ENCODE assay signal across 9 cellular contexts in the genomic region with DNA sequence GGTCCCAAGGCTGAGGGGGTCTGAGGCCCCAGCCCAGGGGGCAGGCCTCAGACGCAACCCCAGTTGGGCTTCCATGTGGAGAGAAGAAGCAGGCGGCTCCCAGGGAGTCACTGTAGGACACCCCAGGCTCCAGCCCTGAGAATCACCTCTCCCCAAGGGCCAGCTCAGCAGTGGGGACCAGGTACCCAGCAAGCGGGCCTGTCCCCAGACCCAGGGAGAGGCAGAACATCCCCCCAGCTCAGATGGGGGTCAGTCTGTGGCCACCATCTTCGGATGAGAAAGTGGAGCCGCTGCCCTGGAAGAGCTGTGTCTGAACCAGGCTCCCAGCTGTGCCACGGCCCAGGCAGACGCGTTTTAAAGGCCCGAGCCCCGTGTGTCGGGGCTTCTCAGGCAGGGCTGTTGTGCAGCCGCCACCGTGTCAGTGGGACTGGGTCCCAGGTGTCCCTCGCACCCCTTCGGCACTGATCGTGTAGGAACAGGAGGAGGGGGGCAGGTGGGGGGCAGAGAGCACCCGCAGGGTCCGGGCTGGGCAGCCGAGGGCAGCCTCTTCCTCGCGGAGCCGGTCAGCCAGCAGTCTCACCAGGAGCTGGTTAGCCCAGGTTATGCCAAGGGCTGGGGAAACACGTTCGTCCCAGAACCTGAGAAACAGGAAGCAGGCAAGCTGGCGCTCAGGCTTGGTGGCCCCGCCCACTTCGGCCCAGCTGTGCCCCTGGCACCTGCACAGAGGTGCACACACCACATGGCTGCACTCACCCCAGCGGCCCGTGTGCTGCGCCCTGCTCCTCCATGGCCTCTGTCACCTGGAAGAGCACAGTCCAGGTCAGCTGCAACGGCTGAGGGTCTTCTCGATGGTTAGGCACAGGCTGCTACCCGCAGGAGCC. TPM values are rescaled to one million over a fixed set of nuclear protein-coding genes. Genes with fewer than 3 reads are reported as not detected.
DNase-seq lines count a peak whose midpoint lies in the region; ATAC-seq and TF ChIP-seq lines count a peak whose summit lies in the region.
"Had no signal": no experiment of that assay in that cellular context is flagged by ENCODE, and none has a peak within 500 bp of the region (broad histone marks: within the 10 kb centered on the region; RNA-seq: fewer than 3 reads in every experiment).

No MANE protein-coding gene starts in this region.

- no peaks in the 10 kb centered on the region for H3K27me3 Mint-ChIP-seq in stimulated activated naive B cell treated with anti-CD40 and anti-IgM and Interleukin-4, amounts not matched to agents 10 μg/mL and 1 μg/mL and 100 μg/mL, for 72 hours

- peaks cover 45 to 82% of the 10 kb centered on the region in 2 donors for H3K4me1 Mint-ChIP-seq in stimulated activated naive B cell treated with anti-CD40 and anti-IgM and Interleukin-4, amounts not matched to agents 10 μg/mL and 1 μg/mL and 100 μg/mL, for 72 hours

- intact Hi-C loops in heart right ventricle (cut with DNase I), result no loop called here

- H3K4me3 Mint-ChIP-seq in stimulated activated naive B cell treated with anti-CD40 and anti-IgM and Interleukin-4, amounts not matched to agents 10 μg/mL and 1 μg/mL and 100 μg/mL, for 72 hours, result no peak overlapping the region

- H3K27me3 ChIP-seq in H7 (ENCODE audit: control insufficient read depth, insufficient read depth, low read length) (no peaks in the 10 kb centered on the region), Peyer's patch (no peaks in the 10 kb centered on the region), heart right ventricle (no peaks in the 10 kb centered on the region)

- peak overlapping the region in 2 of 4 donors; percentile 47 to 48 for H3K27ac ChIP-seq in Peyer's patch
- H3K27ac ChIP-seq in heart right ventricle, result peak overlapping the region in 7 of 10 donors; percentile 2 to 62 (median 54)

- TF ChIP-seq CTCF in Peyer's patch (IDR thresholded peaks at IDR 0.05) (no peak), heart right ventricle (IDR thresholded peaks at IDR 0.05) (no peak), GM10266 (IDR thresholded peaks at IDR 0.05; ENCODE audit: control insufficient read depth, insufficient read depth, low read depth, missing control alignments) (no peak)

- no peak for TF ChIP-seq POLR2A in Peyer's patch (IDR thresholded peaks at IDR 0.05)

- peaks cover 0 to 33% (median 9%) of the 10 kb centered on the region in 4 donors for H3K4me1 ChIP-seq in Peyer's patch
- H3K4me1 ChIP-seq in heart right ventricle, result peaks cover 23 to 85% (median 63%) of the 10 kb centered on the region in 9 donors

- DNase-seq in H7, result peak; percentile 73
- DNase-seq in Peyer's patch, result peak; percentile 66 to 82 (median 76)
- DNase-seq in heart right ventricle, result no peak
- no peak for DNase-seq in stimulated activated naive B cell treated with anti-CD40 and anti-IgM and Interleukin-4, amounts not matched to agents 10 μg/mL and 1 μg/mL and 100 μg/mL, for 72 hours
- no peak for DNase-seq in GM10266 (ENCODE audit: extremely low spot score)
- DNase-seq in stimulated activated CD4-positive, alpha-beta T cell treated with anti-CD3 and anti-CD28 coated beads, Interleukin-4, amount 100 ng/mL, for 1 hour, result no peak
- no peak for DNase-seq in SHP77 (lab: John Stamatoyannopoulos, UW)
- DNase-seq: activated T-cell treated with anti-CD3 and anti-CD28 coated beads, Interleukin-2, amount 50 U/mL, for 1 hour; SK-N-SH had no signal

- H3K4me3 ChIP-seq in H7 (ENCODE audit: insufficient read depth, low read depth, low read length) (no peak overlapping the region), Peyer's patch (no peak overlapping the region), heart right ventricle (no peak overlapping the region)

- peaks cover 42 to 44% of the 10 kb centered on the region in 2 donors for H3K36me3 Mint-ChIP-seq in stimulated activated naive B cell treated with anti-CD40 and anti-IgM and Interleukin-4, amounts not matched to agents 10 μg/mL and 1 μg/mL and 100 μg/mL, for 72 hours

- H3K9me3 ChIP-seq in Peyer's patch (no peaks in the 10 kb centered on the region), heart right ventricle (no peaks in the 10 kb centered on the region)
- H3K9me3 ChIP-seq: SK-N-SH had no signal

- H3K9me3 Mint-ChIP-seq in stimulated activated naive B cell treated with anti-CD40 and anti-IgM and Interleukin-4, amounts not matched to agents 10 μg/mL and 1 μg/mL and 100 μg/mL, for 72 hours, result no peaks in the 10 kb centered on the region

- no peak for ATAC-seq in heart right ventricle
- ATAC-seq in stimulated activated naive B cell treated with anti-CD40 and anti-IgM and Interleukin-4, amounts not matched to agents 10 μg/mL and 1 μg/mL and 100 μg/mL, for 72 hours (replicated peaks), result peak; percentile 29 to 39

- peaks cover 13% of the 10 kb centered on the region for H3K36me3 ChIP-seq in H7 (replicated peaks; ENCODE audit: control insufficient read depth, insufficient read depth, low read length)
- H3K36me3 ChIP-seq in Peyer's patch, result peaks cover 0 to 88% (median 0%) of the 10 kb centered on the region in 3 donors
- peaks cover 4 to 86% (median 34%) of the 10 kb centered on the region in 9 donors for H3K36me3 ChIP-seq in heart right ventricle

- peak overlapping the region; percentile 90 for H3K27ac Mint-ChIP-seq in stimulated activated naive B cell treated with anti-CD40 and anti-IgM and Interleukin-4, amounts not matched to agents 10 μg/mL and 1 μg/mL and 100 μg/mL, for 72 hours

- WGBS in heart right ventricle, 2 donors, result 89% methylated on average over 33 of the region's 33 CpGs

RNA-seq across cellular contexts. Expression of a gene that starts 16.6 kb away (rescaled TPM):
- 69.5 and 75.1 TPM in 2 replicates for total RNA-seq in H7 (2014; rRNA removed; shearing (Covaris generic))
- 10 to 100 TPM; 11.6 to 42.9 (median 16.2) TPM for total RNA-seq in Peyer's patch
- total RNA-seq in heart right ventricle, result 1 to 10 TPM; 1.0 to 4.4 (median 3.0) TPM
- polyA plus RNA-seq in heart right ventricle, result 1 to 10 TPM; 2.0 to 4.2 TPM

RNA-seq across cellular contexts. Expression of a gene that starts 17.0 kb away (rescaled TPM):
- total RNA-seq in H7 (2014; rRNA removed; shearing (Covaris generic)), result 52.8 and 60.9 TPM in 2 replicates
- total RNA-seq in Peyer's patch, result 10 to 100 TPM; 40.3 to 81.2 (median 59.0) TPM
- 10 to 100 TPM; 43.5 to 64.9 (median 54.5) TPM for total RNA-seq in heart right ventricle
- polyA plus RNA-seq in heart right ventricle, result 10 to 100 TPM; 44.5 to 88.8 TPM

Comparison
In these comparisons a context has a peak if more than half of its experiments do, and no peak if none do; other contexts are left out.
1. DNase-seq: peak in H7 (single experiment) and Peyer's patch (3 of 3); none in heart right ventricle (0 of 2), stimulated activated naive B cell treated with anti-CD40 and anti-IgM and Interleukin-4, amounts not matched to agents 10 μg/mL and 1 μg/mL and 100 μg/mL, for 72 hours (single experiment), GM10266 (single experiment), stimulated activated CD4-positive, alpha-beta T cell treated with anti-CD3 and anti-CD28 coated beads, Interleukin-4, amount 100 ng/mL, for 1 hour (single experiment) and SHP77 (0 of 2).
2. ATAC-seq: peak in stimulated activated naive B cell treated with anti-CD40 and anti-IgM and Interleukin-4, amounts not matched to agents 10 μg/mL and 1 μg/mL and 100 μg/mL, for 72 hours (2 of 2); none in heart right ventricle (0 of 8).